ENCODE assay signal across 8 cellular contexts in the genomic region with DNA sequence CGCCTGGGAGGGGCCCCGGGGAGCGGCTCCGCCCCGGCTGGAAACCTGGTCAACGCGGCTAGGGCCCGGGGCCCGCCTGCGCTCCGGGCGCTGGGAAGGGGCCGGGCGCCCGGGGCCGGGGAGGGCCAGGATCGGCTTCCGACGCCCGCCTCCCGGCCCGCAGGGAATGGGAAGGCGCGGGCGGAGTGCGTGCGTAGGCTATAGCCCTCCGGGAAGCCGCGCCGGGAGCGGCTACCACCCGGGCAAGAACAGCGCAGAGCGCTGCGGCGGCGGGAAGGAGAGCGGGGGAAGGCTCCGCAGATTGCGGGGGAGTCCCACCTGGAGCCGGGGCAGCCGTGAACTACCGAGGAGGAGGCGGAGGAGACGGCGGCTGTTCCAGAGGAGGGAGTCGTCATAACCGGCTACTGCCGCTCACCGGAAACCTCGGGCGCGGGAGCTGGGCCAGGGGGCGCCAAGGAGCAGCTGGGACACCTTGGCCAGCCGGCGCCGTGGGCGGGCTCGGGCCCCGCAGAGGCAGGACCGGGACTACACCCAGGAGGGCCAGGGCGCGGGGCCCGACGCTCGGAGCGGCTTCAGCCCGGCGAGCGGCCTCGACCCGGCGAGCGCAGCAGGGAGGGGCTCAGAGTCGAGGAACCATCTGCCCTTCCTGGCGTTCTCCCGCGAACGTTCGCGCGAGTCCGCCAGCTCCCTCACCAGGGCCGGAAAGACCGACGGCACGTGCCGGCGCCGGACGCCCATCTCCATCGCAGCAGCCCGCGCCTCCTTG. TPM values are rescaled to one million over a fixed set of nuclear protein-coding genes. Genes with fewer than 3 reads are reported as not detected.
DNase-seq lines count a peak whose midpoint lies in the region; ATAC-seq and TF ChIP-seq lines count a peak whose summit lies in the region.

TSS of gene EOGT (minus strand) at position 429 of the 766 bp plus-strand sequence. CDS start 3,838 bp downstream, outside the sequence.

- no peak; the same call in 1 of the 2 replicates for TF ChIP-seq RAD21 in Ishikawa (IDR thresholded peaks at IDR 0.05; ENCODE audit: low read depth)

- H3K4me1 ChIP-seq in SJSA1 (replicated peaks) (peaks cover 35% of the 10 kb centered on the region), suprapubic skin (peaks cover 25% of the 10 kb centered on the region)

- TF ChIP-seq EP300 in Ishikawa (IDR thresholded peaks at IDR 0.05; ENCODE audit: borderline replicate concordance), result peak; percentile 32; the same call in 1 of the 2 replicates
- TF ChIP-seq EP300 in suprapubic skin (IDR thresholded peaks at IDR 0.05), result no peak

- H3K27ac ChIP-seq in SJSA1 (peak within 1 kb of the TSS; percentile 94), suprapubic skin (peak within 1 kb of the TSS; percentile 92)

- peak; percentile 33 to 60 for TF ChIP-seq CTCF in suprapubic skin (IDR thresholded peaks at IDR 0.05)

- DNase-seq in EL (peak; percentile 88), SJSA1 (ENCODE audit: low read depth in 1 of 2, low spot score in 2 of 2) (peak; percentile 87 to 88), foreskin melanocyte (peak; percentile 71), nucleus accumbens (lab: John Stamatoyannopoulos, UW) (peak in 55 of 56 donors; percentile 16 to 86 (median 67)), suprapubic skin (ENCODE audit: low spot score in 2 of 2) (peak; percentile 90 to 92)
- DNase-seq in activated naive CD4-positive, alpha-beta T cell (lab: John Stamatoyannopoulos, UW), result peak; percentile 37 to 72 (median 62)

- H3K36me3 ChIP-seq in SJSA1, result peaks cover 34% of the 10 kb centered on the region
- H3K36me3 ChIP-seq in suprapubic skin, result no peaks in the 10 kb centered on the region

- WGBS in suprapubic skin, result under 1% methylated on average over 48 of the region's 95 CpGs

- ATAC-seq in GM21576 (IDR thresholded peaks at IDR 0.05; ENCODE audit: unreplicated experiment), result peak; percentile 83

- no peaks in the 10 kb centered on the region for H3K9me3 ChIP-seq in SJSA1 (replicated peaks)
- H3K9me3 ChIP-seq in suprapubic skin, result no peaks in the 10 kb centered on the region

- peak in 1 of 2 donors; percentile 52 for TF ChIP-seq POLR2A in suprapubic skin (IDR thresholded peaks at IDR 0.05)

- H3K27me3 ChIP-seq in SJSA1 (replicated peaks), result no peaks in the 10 kb centered on the region
- no peaks in the 10 kb centered on the region for H3K27me3 ChIP-seq in suprapubic skin

- H3K4me3 ChIP-seq in SJSA1, result peak within 1 kb of the TSS; percentile 85
- peak within 1 kb of the TSS; percentile 61 for H3K4me3 ChIP-seq in suprapubic skin

TF ChIP-seq in Ishikawa, 13 proteins besides CTCF, POLR2A, EP300 and RAD21:
- 0 out of 2 replicates have a peak, but pooled peaks have one; percentile 26 for TF ChIP-seq CREB1 (IDR thresholded peaks at IDR 0.05; ENCODE audit: low read depth)
- TF ChIP-seq USF1 (IDR thresholded peaks at IDR 0.05), result peak; percentile 77
- TF ChIP-seq, protein P1, sequence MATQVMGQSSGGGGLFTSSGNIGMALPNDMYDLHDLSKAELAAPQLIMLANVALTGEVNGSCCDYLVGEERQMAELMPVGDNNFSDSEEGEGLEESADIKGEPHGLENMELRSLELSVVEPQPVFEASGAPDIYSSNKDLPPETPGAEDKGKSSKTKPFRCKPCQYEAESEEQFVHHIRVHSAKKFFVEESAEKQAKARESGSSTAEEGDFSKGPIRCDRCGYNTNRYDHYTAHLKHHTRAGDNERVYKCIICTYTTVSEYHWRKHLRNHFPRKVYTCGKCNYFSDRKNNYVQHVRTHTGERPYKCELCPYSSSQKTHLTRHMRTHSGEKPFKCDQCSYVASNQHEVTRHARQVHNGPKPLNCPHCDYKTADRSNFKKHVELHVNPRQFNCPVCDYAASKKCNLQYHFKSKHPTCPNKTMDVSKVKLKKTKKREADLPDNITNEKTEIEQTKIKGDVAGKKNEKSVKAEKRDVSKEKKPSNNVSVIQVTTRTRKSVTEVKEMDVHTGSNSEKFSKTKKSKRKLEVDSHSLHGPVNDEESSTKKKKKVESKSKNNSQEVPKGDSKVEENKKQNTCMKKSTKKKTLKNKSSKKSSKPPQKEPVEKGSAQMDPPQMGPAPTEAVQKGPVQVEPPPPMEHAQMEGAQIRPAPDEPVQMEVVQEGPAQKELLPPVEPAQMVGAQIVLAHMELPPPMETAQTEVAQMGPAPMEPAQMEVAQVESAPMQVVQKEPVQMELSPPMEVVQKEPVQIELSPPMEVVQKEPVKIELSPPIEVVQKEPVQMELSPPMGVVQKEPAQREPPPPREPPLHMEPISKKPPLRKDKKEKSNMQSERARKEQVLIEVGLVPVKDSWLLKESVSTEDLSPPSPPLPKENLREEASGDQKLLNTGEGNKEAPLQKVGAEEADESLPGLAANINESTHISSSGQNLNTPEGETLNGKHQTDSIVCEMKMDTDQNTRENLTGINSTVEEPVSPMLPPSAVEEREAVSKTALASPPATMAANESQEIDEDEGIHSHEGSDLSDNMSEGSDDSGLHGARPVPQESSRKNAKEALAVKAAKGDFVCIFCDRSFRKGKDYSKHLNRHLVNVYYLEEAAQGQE (IDR thresholded peaks at IDR 0.05; ENCODE audit: low read depth), result no peak
- TF ChIP-seq CEBPB (IDR thresholded peaks at IDR 0.05), result no peak
- TF ChIP-seq TAF1 (IDR thresholded peaks at IDR 0.05; ENCODE audit: low read depth), result 0 out of 2 replicates have a peak, but pooled peaks have one; percentile 45
- TF ChIP-seq NFIC (IDR thresholded peaks at IDR 0.05), result peak; percentile 21; the same call in 1 of the 2 replicates
- peak; percentile 98 for TF ChIP-seq MAX (IDR thresholded peaks at IDR 0.05)
- TF ChIP-seq ZBTB7A (IDR thresholded peaks at IDR 0.05; ENCODE audit: low read depth), result no peak
- no peak; the same call in 1 of the 2 replicates for TF ChIP-seq TCF12 (IDR thresholded peaks at IDR 0.05; ENCODE audit: low read depth)
- 0 out of 2 replicates have a peak, but pooled peaks have one; percentile 9 for TF ChIP-seq EGR1 (IDR thresholded peaks at IDR 0.05)
- TF ChIP-seq TEAD4 (IDR thresholded peaks at IDR 0.05), result no peak
- no peak for TF ChIP-seq FOXM1 (IDR thresholded peaks at IDR 0.05; ENCODE audit: borderline replicate concordance, low read depth)
- TF ChIP-seq YY1 (IDR thresholded peaks at IDR 0.05; ENCODE audit: low read depth), result no peak

RNA-seq across cellular contexts. Expression of gene EOGT, which starts in this region (rescaled TPM):
- total RNA-seq in SJSA1 (2014; rRNA removed; shearing (Covaris generic)), result 23.3 and 43.0 TPM in 2 replicates
- total RNA-seq in suprapubic skin, result 10 to 100 TPM; 15.3 to 27.8 (median 20.9) TPM

Comparison
In these comparisons a context has a peak if more than half of its experiments do, and no peak if none do; other contexts are left out.
1. Peak in every context shown above with its lines: DNase-seq, ATAC-seq, H3K4me3 ChIP-seq and H3K27ac ChIP-seq.